Comparison of ENCODE assay signal across 26 cellular contexts in genomic region chr7:33156441-33156840, GRCh38.
"Had no signal": no experiment of that assay in that cellular context is flagged by ENCODE, and none has a peak within 500 bp of the region (broad histone marks: within the 10 kb centered on the region; RNA-seq: fewer than 3 reads in every experiment).

No MANE protein-coding gene starts in this region.

- H3K4me1 ChIP-seq: tibial artery, upper lobe of right lung had no signal

- DNase-seq: activated CD4-positive, alpha-beta T cell treated with anti-CD3 and anti-CD28 coated beads for 4 hours; activated CD4-positive, alpha-beta T cell treated with anti-CD3 and anti-CD28 coated beads, Interleukin-2, amount 50 U/mL, for 4 hours; activated gamma-delta T cell; activated naive CD4-positive, alpha-beta T cell treated with anti-CD3 and anti-CD28 coated beads, Interleukin-2, amount 50 U/mL, for 16 hours; activated T-cell treated with anti-CD3 and anti-CD28 coated beads, Interleukin-2, amount 50 U/mL, for 24 hours; dorsolateral prefrontal cortex; effector memory CD4-positive, alpha-beta T cell; heart left ventricle; hypothalamus; immature natural killer cell; kidney; left colon; naive thymus-derived CD8-positive, alpha-beta T cell; nucleus accumbens; right cardiac atrium; stimulated activated CD4-positive, alpha-beta T cell treated with anti-CD3 and anti-CD28 coated beads, Interleukin-4, amount 100 ng/mL, for 24 hours; substantia nigra; tibial artery; upper lobe of right lung had no signal

- H3K4me3 Mint-ChIP-seq: activated T-cell treated with anti-CD3 and anti-CD28 coated beads, Interleukin-2, amount 50 U/mL, for 24 hours; immature natural killer cell; memory B cell; naive thymus-derived CD8-positive, alpha-beta T cell; neural crest cell; stimulated activated effector memory CD8-positive, alpha-beta T cell treated with anti-CD3 and anti-CD28 coated beads, Interleukin-12 subunit alpha, Interleukin-12 subunit beta, amount 100 ng/mL, for 72 hours; stimulated activated naive CD8-positive, alpha-beta T cell treated with anti-CD3 and anti-CD28 coated beads, Interleukin-15, Interleukin-2, amounts not matched to agents 100 ng/mL and 50 ng/mL, for 24 hours had no signal

- H3K4me3 ChIP-seq: coronary artery, dorsolateral prefrontal cortex, gastroesophageal sphincter, heart left ventricle, tibial artery, upper lobe of right lung had no signal

- H3K9me3 Mint-ChIP-seq: activated T-cell treated with anti-CD3 and anti-CD28 coated beads, Interleukin-2, amount 50 U/mL, for 24 hours; immature natural killer cell; memory B cell; neural crest cell; stimulated activated effector memory CD8-positive, alpha-beta T cell treated with anti-CD3 and anti-CD28 coated beads, Interleukin-12 subunit alpha, Interleukin-12 subunit beta, amount 100 ng/mL, for 72 hours; stimulated activated naive CD8-positive, alpha-beta T cell treated with anti-CD3 and anti-CD28 coated beads, Interleukin-15, Interleukin-2, amounts not matched to agents 100 ng/mL and 50 ng/mL, for 24 hours had no signal

- H3K9me3 ChIP-seq: gastroesophageal sphincter, tibial artery, upper lobe of right lung had no signal

- H3K27me3 Mint-ChIP-seq: activated T-cell treated with anti-CD3 and anti-CD28 coated beads, Interleukin-2, amount 50 U/mL, for 24 hours; memory B cell; naive thymus-derived CD8-positive, alpha-beta T cell; stimulated activated naive CD8-positive, alpha-beta T cell treated with anti-CD3 and anti-CD28 coated beads, Interleukin-15, Interleukin-2, amounts not matched to agents 100 ng/mL and 50 ng/mL, for 24 hours had no signal

- H3K27ac ChIP-seq: tibial artery, upper lobe of right lung, VCaP had no signal

- H3K27ac Mint-ChIP-seq: activated T-cell treated with anti-CD3 and anti-CD28 coated beads, Interleukin-2, amount 50 U/mL, for 24 hours; memory B cell; stimulated activated effector memory CD8-positive, alpha-beta T cell treated with anti-CD3 and anti-CD28 coated beads, Interleukin-12 subunit alpha, Interleukin-12 subunit beta, amount 100 ng/mL, for 72 hours; stimulated activated naive CD8-positive, alpha-beta T cell treated with anti-CD3 and anti-CD28 coated beads, Interleukin-15, Interleukin-2, amounts not matched to agents 100 ng/mL and 50 ng/mL, for 24 hours had no signal

- H3K4me1 Mint-ChIP-seq: immature natural killer cell; memory B cell; naive thymus-derived CD8-positive, alpha-beta T cell; neural crest cell; stimulated activated effector memory CD8-positive, alpha-beta T cell treated with anti-CD3 and anti-CD28 coated beads, Interleukin-12 subunit alpha, Interleukin-12 subunit beta, amount 100 ng/mL, for 72 hours had no signal

- H3K27me3 ChIP-seq: dorsolateral prefrontal cortex, gastroesophageal sphincter, heart left ventricle, tibial artery, upper lobe of right lung had no signal
